8 cellular contexts compared by ENCODE assay signal in the genomic region with DNA sequence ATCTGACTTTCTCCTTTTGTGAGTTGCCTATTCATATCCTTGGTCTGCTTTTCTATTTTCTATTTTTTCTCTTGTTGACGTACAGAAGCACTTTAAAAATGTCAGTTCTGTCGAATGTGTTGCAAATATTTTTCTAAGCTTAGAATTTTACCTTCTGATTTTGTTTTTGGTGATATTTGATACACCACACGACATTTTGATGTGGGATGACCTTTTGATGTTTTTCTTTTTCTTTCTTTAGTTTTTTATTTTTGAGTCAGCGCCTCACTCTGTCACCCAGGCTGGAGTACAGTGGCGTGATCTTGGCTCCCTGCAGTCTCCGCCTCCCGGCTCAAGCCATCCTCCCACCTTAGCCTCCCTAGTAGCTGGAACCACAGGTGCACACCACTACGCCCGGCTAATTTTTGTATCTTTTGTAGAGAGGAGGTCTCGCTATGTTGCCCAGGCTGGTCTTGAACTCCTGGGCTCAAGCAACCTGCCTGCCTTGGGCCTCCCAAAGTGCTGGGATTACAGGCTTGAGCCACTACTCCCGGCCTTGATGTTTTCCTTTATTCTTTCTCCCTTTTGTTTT. TPM values are rescaled to one million over a fixed set of nuclear protein-coding genes. Genes with fewer than 3 reads are reported as not detected.
DNase-seq lines count a peak whose midpoint lies in the region; ATAC-seq, FAIRE-seq and TF ChIP-seq lines count a peak whose summit lies in the region.

No MANE protein-coding gene starts in this region.

- H3K27me3 ChIP-seq in WERI-Rb-1 (ENCODE audit: insufficient read depth, low read depth, severe bottlenecking) (no peaks in the 10 kb centered on the region), esophagus muscularis mucosa (no peaks in the 10 kb centered on the region), rectal smooth muscle tissue (ENCODE audit: control insufficient read depth, insufficient read depth, low read length) (no peaks in the 10 kb centered on the region)

- ATAC-seq in GM18520 (IDR thresholded peaks at IDR 0.05; ENCODE audit: unreplicated experiment) (no peak), HG03135 (IDR thresholded peaks at IDR 0.05; ENCODE audit: unreplicated experiment) (no peak)

- H3K27ac ChIP-seq in WERI-Rb-1: peak overlapping the region; percentile 88
- peak overlapping the region; percentile 90 to 94 (median 92) for H3K27ac ChIP-seq in esophagus muscularis mucosa (replicated peaks in 1 of 4)
- peak overlapping the region; percentile 82 for H3K27ac ChIP-seq in rectal smooth muscle tissue (ENCODE audit: low read depth, low read length)

- H3K36me3 ChIP-seq in WERI-Rb-1 (no peaks in the 10 kb centered on the region), esophagus muscularis mucosa (no peaks in the 10 kb centered on the region), rectal smooth muscle tissue (ENCODE audit: control insufficient read depth, insufficient read depth, low read length) (no peaks in the 10 kb centered on the region)

- peaks cover 21 to 33% (median 27%) of the 10 kb centered on the region in 4 donors for H3K4me1 ChIP-seq in esophagus muscularis mucosa
- peaks cover 6% of the 10 kb centered on the region for H3K4me1 ChIP-seq in rectal smooth muscle tissue (ENCODE audit: control insufficient read depth, insufficient read depth, low read length)

- DNase-seq in GM18507 (ENCODE audit: extremely low spot score, insufficient read length, low read depth) (no peak), WERI-Rb-1 (no peak), esophagus muscularis mucosa (ENCODE audit: extremely low spot score) (no peak), G401 (ENCODE audit: low spot score) (no peak)
- no peak for DNase-seq in stimulated activated CD8-positive, alpha-beta memory T cell treated with anti-CD3 and anti-CD28 coated beads, Interleukin-4, amount 100 ng/mL, for 48 hours

- WGBS in esophagus muscularis mucosa: 48% methylated on average over 11 of the region's 11 CpGs

- TF ChIP-seq POLR2A in esophagus muscularis mucosa (IDR thresholded peaks at IDR 0.05; ENCODE audit: low read depth): no peak

- no peak for TF ChIP-seq EP300 in esophagus muscularis mucosa (IDR thresholded peaks at IDR 0.05)

- H3K4me3 ChIP-seq in WERI-Rb-1 (ENCODE audit: low read depth, low read length) (peak overlapping the region; percentile 64), esophagus muscularis mucosa (peak overlapping the region; percentile 58 to 63 (median 60)), rectal smooth muscle tissue (ENCODE audit: low read length) (peak overlapping the region; percentile 61)

- TF ChIP-seq CTCF in WERI-Rb-1 (IDR thresholded peaks at IDR 0.05; ENCODE audit: low read depth, low read length): no peak
- no peak for TF ChIP-seq CTCF in esophagus muscularis mucosa (IDR thresholded peaks at IDR 0.05)

- FAIRE-seq in GM18507 (lab: Jason Lieb, UNC): peak; percentile 24

- in situ Hi-C loops in G401 (cut with HindIII; ENCODE audit: low sequenced_read_pairs): no loop called here

- intact Hi-C loops in esophagus muscularis mucosa (cut with DNase I): loop anchor here (2.0 kb wide), 3 partner anchors 39 to 97 kb away; a partner anchor contains a TSS

- peak overlapping the region; percentile 53 for H3K9ac ChIP-seq in rectal smooth muscle tissue (ENCODE audit: low read length)

- H3K9me3 ChIP-seq in WERI-Rb-1 (ENCODE audit: severe bottlenecking): no peaks in the 10 kb centered on the region
- no peaks in the 10 kb centered on the region for H3K9me3 ChIP-seq in esophagus muscularis mucosa

RNA-seq across cellular contexts. Expression of a gene that starts 39.6 kb away (rescaled TPM):
- 100 to 1,000 TPM in 3 of 4 donors, 10 to 100 TPM in 1; 84.1 to 125 (median 118) TPM for total RNA-seq in esophagus muscularis mucosa
- 72.2 and 88.3 TPM in 2 replicates for total RNA-seq in G401 (2014; rRNA removed; shearing (Covaris generic))
